8 cellular contexts compared by ENCODE assay signal in genomic region chr7:63925626-63926460, GRCh38.
DNase-seq lines count a peak whose midpoint lies in the region; ATAC-seq and TF ChIP-seq lines count a peak whose summit lies in the region.

No MANE protein-coding gene starts in this region.

- peak overlapping the region; percentile 79 to 86 for H3K9ac ChIP-seq in stomach smooth muscle (ENCODE audit: low read length in 2 of 2)

- peaks cover 11% of the 10 kb centered on the region for H3K36me3 Mint-ChIP-seq in activated CD4-positive, alpha-beta memory T cell treated with anti-CD3 and anti-CD28 coated beads, Interleukin-2, amount 10 ng/mL, durations not matched to agents 7 days and 5 days (ENCODE audit: low read depth)
- no peaks in the 10 kb centered on the region for H3K36me3 Mint-ChIP-seq in type B pancreatic cell

- CTCF ChIA-PET in activated CD4-positive, alpha-beta memory T cell treated with anti-CD3 and anti-CD28 coated beads, Interleukin-2, amount 10 ng/mL, durations not matched to agents 7 days and 5 days (lab: Charles Lee): interaction anchor here (0.7 to 1.7 kb wide), 3 partner anchors 25 to 637 kb away, joined by 3 to 4 read pairs (median 3); partner anchors contain the start of genes ZNF680 and ZNF736

- H3K27me3 ChIP-seq in effector memory CD4-positive, alpha-beta T cell (replicated peaks; ENCODE audit: control insufficient read depth, insufficient read depth, low read length, poor library complexity, severe bottlenecking): no peaks in the 10 kb centered on the region
- H3K27me3 ChIP-seq in neutrophil (no peaks in the 10 kb centered on the region), stomach smooth muscle (ENCODE audit: control insufficient read depth in 1 of 2, insufficient read depth in 2 of 2, low read length in 2 of 2) (peaks cover 0 to under 1% of the 10 kb centered on the region in 2 donors)

- POLR2A ChIA-PET in activated CD4-positive, alpha-beta memory T cell treated with anti-CD3 and anti-CD28 coated beads, Interleukin-2, amount 10 ng/mL, durations not matched to agents 7 days and 5 days (lab: Charles Lee): interaction anchor here (1.0 to 1.8 kb wide), 5 partner anchors 24 to 977 kb away, joined by 3 to 6 read pairs (median 3); partner anchors contain the start of genes ZNF273 and ZNF680

- H3K4me1 ChIP-seq in effector memory CD4-positive, alpha-beta T cell (ENCODE audit: control insufficient read depth, insufficient read depth, low read length, poor library complexity, severe bottlenecking): peaks cover 4% of the 10 kb centered on the region
- peaks cover 0 to 12% of the 10 kb centered on the region in 2 experiments for H3K4me1 ChIP-seq in neutrophil (ENCODE audit: control insufficient read depth in 1 of 2, insufficient read depth in 1 of 2, low read depth in 1 of 2, low read length in 1 of 2)
- H3K4me1 ChIP-seq in stomach smooth muscle (ENCODE audit: control insufficient read depth, insufficient read depth, low read length): peaks cover 10% of the 10 kb centered on the region

- DNase-seq in D341Med (ENCODE audit: low spot score) (peak; percentile 93), NCI-H1092 (lab: John Stamatoyannopoulos, UW) (peak; percentile 74), type B pancreatic cell (ENCODE audit: extremely low spot score, unreplicated experiment) (no peak)
- DNase-seq in activated CD4-positive, alpha-beta memory T cell treated with anti-CD3 and anti-CD28 coated beads, Interleukin-2, amount 10 ng/mL, durations not matched to agents 7 days and 5 days: peak; percentile 89
- peak; percentile 55 to 82 (median 77) for DNase-seq in effector memory CD4-positive, alpha-beta T cell

- H3K27ac Mint-ChIP-seq in activated CD4-positive, alpha-beta memory T cell treated with anti-CD3 and anti-CD28 coated beads, Interleukin-2, amount 10 ng/mL, durations not matched to agents 7 days and 5 days: peak overlapping the region; percentile 85
- no peak overlapping the region for H3K27ac Mint-ChIP-seq in type B pancreatic cell

- H3K9me3 ChIP-seq in effector memory CD4-positive, alpha-beta T cell (ENCODE audit: control insufficient read depth, low read length): no peaks in the 10 kb centered on the region
- H3K9me3 ChIP-seq in neutrophil (peaks cover 10% of the 10 kb centered on the region), stomach smooth muscle (ENCODE audit: control insufficient read depth in 2 of 2, low read length in 2 of 2) (no peaks in the 10 kb centered on the region)

- H3K27ac ChIP-seq in effector memory CD4-positive, alpha-beta T cell (ENCODE audit: insufficient read depth, low read length, poor library complexity, severe bottlenecking): peak overlapping the region; percentile 72
- H3K27ac ChIP-seq in neutrophil (peak overlapping the region; percentile 25), stomach smooth muscle (ENCODE audit: low read length) (peak overlapping the region; percentile 90)

- peak overlapping the region; percentile 90 for H3K4me3 Mint-ChIP-seq in activated CD4-positive, alpha-beta memory T cell treated with anti-CD3 and anti-CD28 coated beads, Interleukin-2, amount 10 ng/mL, durations not matched to agents 7 days and 5 days
- no peak overlapping the region for H3K4me3 Mint-ChIP-seq in type B pancreatic cell

- TF ChIP-seq CTCF in neutrophil (IDR thresholded peaks at IDR 0.05) (no peak), type B pancreatic cell (conservative IDR thresholded peaks at IDR 0.05) (no peak)

- H3K4me1 Mint-ChIP-seq in activated CD4-positive, alpha-beta memory T cell treated with anti-CD3 and anti-CD28 coated beads, Interleukin-2, amount 10 ng/mL, durations not matched to agents 7 days and 5 days: peaks cover 10% of the 10 kb centered on the region
- no peaks in the 10 kb centered on the region for H3K4me1 Mint-ChIP-seq in type B pancreatic cell (ENCODE audit: unreplicated experiment)

- ATAC-seq in GM21723 (IDR thresholded peaks at IDR 0.05; ENCODE audit: unreplicated experiment): no peak

- no peaks in the 10 kb centered on the region for H3K27me3 Mint-ChIP-seq in activated CD4-positive, alpha-beta memory T cell treated with anti-CD3 and anti-CD28 coated beads, Interleukin-2, amount 10 ng/mL, durations not matched to agents 7 days and 5 days
- no peaks in the 10 kb centered on the region for H3K27me3 Mint-ChIP-seq in type B pancreatic cell

- H3K4me3 ChIP-seq in effector memory CD4-positive, alpha-beta T cell (ENCODE audit: insufficient read depth, low read depth, low read length, poor library complexity, severe bottlenecking): peak overlapping the region; percentile 60
- peak overlapping the region; percentile 41 to 81 for H3K4me3 ChIP-seq in neutrophil (ENCODE audit: low read depth in 1 of 2, low read length in 1 of 2)
- peak overlapping the region; percentile 93 to 99 for H3K4me3 ChIP-seq in stomach smooth muscle (ENCODE audit: low read length in 2 of 2)

- H3K9me3 Mint-ChIP-seq in activated CD4-positive, alpha-beta memory T cell treated with anti-CD3 and anti-CD28 coated beads, Interleukin-2, amount 10 ng/mL, durations not matched to agents 7 days and 5 days: peaks cover 31% of the 10 kb centered on the region
- H3K9me3 Mint-ChIP-seq in type B pancreatic cell: peaks cover 10% of the 10 kb centered on the region

- no peaks in the 10 kb centered on the region for H3K36me3 ChIP-seq in effector memory CD4-positive, alpha-beta T cell (ENCODE audit: control insufficient read depth, insufficient read depth, low read length)
- H3K36me3 ChIP-seq in neutrophil: no peaks in the 10 kb centered on the region
- no peaks in the 10 kb centered on the region for H3K36me3 ChIP-seq in stomach smooth muscle (ENCODE audit: control insufficient read depth in 2 of 2, insufficient read depth in 2 of 2, low read length in 2 of 2)

Comparison
In these comparisons a context has a peak if more than half of its experiments do, and no peak if none do; other contexts are left out.
1. H3K27ac ChIP-seq: peak in every context shown above with its lines; median percentile 90 in stomach smooth muscle; 72 in effector memory CD4-positive, alpha-beta T cell; 25 in neutrophil.